1 cellular context compared by ENCODE assay signal in genomic region chr1:30738040-30738441, GRCh38.
TF ChIP-seq lines count a peak whose summit lies in the region.

No MANE protein-coding gene starts in this region.

TF ChIP-seq in K562, 482 proteins besides CTCF, POLR2A, EP300 and RAD21 (continued from another document and continues in another):
- TF ChIP-seq MGA (IDR thresholded peaks at IDR 0.05) (no peak), KDM1A (IDR thresholded peaks at IDR 0.05) (no peak), ZNF592 (IDR thresholded peaks at IDR 0.05) (peak; percentile 60), MYBL2 (IDR thresholded peaks at IDR 0.05; ENCODE audit: low read depth) (no peak), MYBL2 (CRISPR knock-in tag; IDR thresholded peaks at IDR 0.05; ENCODE audit: borderline replicate concordance) (no peak), RREB1 (CRISPR knock-in tag; IDR thresholded peaks at IDR 0.05) (no peak), KAT8 (IDR thresholded peaks at IDR 0.05; ENCODE audit: low read depth) (no peak), MAX (CRISPR knock-in tag; IDR thresholded peaks at IDR 0.05) (no peak), TFAP4 (CRISPR knock-in tag; IDR thresholded peaks at IDR 0.05; ENCODE audit: borderline replicate concordance) (no peak), FOXA1 (IDR thresholded peaks at IDR 0.05; ENCODE audit: borderline replicate concordance) (no peak), MEF2D (tag; conservative IDR thresholded peaks at IDR 0.05; ENCODE audit: low read depth) (no peak), SMC3 (conservative IDR thresholded peaks at IDR 0.05; ENCODE audit: insufficient read depth, low read depth, low read length) (no peak), ZBTB9 (CRISPR knock-in tag; IDR thresholded peaks at IDR 0.05) (no peak), MTA3 (IDR thresholded peaks at IDR 0.05; ENCODE audit: borderline replicate concordance) (peak; percentile 34; the same call in 1 of the 2 replicates), LCOR (CRISPR knock-in tag; IDR thresholded peaks at IDR 0.05) (0 out of 2 replicates have a peak, but pooled peaks have one; percentile 24), MCM7 (IDR thresholded peaks at IDR 0.05) (no peak), ZBTB33 (CRISPR knock-in tag; IDR thresholded peaks at IDR 0.05) (no peak), POLR2AphosphoS2 (IDR thresholded peaks at IDR 0.05; ENCODE audit: low read length) (no peak), PPARD (CRISPR knock-in tag; IDR thresholded peaks at IDR 0.05) (no peak), ZBTB17 (CRISPR knock-in tag; IDR thresholded peaks at IDR 0.05) (no peak), NCOR1 (IDR thresholded peaks at IDR 0.05) (no peak), YY1 (IDR thresholded peaks at IDR 0.05; ENCODE audit: borderline replicate concordance in 1 of 3, control insufficient read depth in 1 of 3, extremely low read depth in 1 of 3, insufficient read depth in 3 of 3, insufficient read length in 1 of 3, insufficient replicate concordance in 2 of 3, low read depth in 1 of 3, low read length in 2 of 3) (peak; percentile 42 to 91 (median 69)), EP400 (IDR thresholded peaks at IDR 0.05) (no peak)
